In the genomic region with DNA sequence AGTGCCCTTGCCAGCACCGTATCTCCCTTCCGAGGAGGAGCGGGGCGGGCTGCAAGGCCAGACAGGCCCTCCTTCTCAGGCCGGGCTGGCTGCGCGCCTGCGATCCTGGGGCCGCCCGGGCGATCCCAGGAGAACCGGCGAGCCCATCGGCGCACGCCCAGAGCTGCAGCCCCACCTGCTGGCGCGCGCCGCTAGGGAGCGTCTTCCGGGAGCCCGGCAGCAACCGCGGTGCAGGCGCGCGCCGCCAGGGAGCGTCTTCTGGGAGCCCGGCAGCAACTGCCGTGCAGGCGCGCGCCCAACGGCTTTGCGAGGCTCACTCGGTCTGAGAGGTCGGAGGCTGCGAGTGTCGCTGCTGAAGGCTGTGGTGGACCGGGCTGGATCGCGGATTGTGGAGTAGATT, we compare ENCODE assay signal across 8 cellular contexts.
DNase-seq lines count a peak whose midpoint lies in the region; ATAC-seq and TF ChIP-seq lines count a peak whose summit lies in the region.
"Not testable (repeated sequence)": the region's sequence is repeated elsewhere in the genome, so short reads cannot be mapped to it uniquely, and the experiment has no call there.

No MANE protein-coding gene starts in this region.

- TF ChIP-seq CTCF in astrocyte of the cerebellum (IDR thresholded peaks at IDR 0.05; ENCODE audit: low read depth, low read length, missing control alignments) (peak; percentile 11), tibial artery (IDR thresholded peaks at IDR 0.05) (peak in 1 of 2 experiments; percentile 42)

- not testable (repeated sequence) for H3K27ac Mint-ChIP-seq in activated CD4-positive, alpha-beta T cell treated with anti-CD3 and anti-CD28 coated beads, Interleukin-2, amount 10 ng/mL, durations not matched to agents 7 days and 5 days

- H3K9me3 ChIP-seq in right cardiac atrium (ENCODE audit: control insufficient read depth, low read length); tibial artery: not testable (repeated sequence)

- H3K4me1 Mint-ChIP-seq in activated CD4-positive, alpha-beta T cell treated with anti-CD3 and anti-CD28 coated beads, Interleukin-2, amount 10 ng/mL, durations not matched to agents 7 days and 5 days: not testable (repeated sequence)

- not testable (repeated sequence) for H3K27me3 Mint-ChIP-seq in activated CD4-positive, alpha-beta T cell treated with anti-CD3 and anti-CD28 coated beads, Interleukin-2, amount 10 ng/mL, durations not matched to agents 7 days and 5 days

- under 1% methylated on average over 21 of the region's 44 CpGs for WGBS in right cardiac atrium

- H3K36me3 ChIP-seq in tibial artery: not testable (repeated sequence)

- not testable (repeated sequence) for H3K4me1 ChIP-seq in right cardiac atrium (ENCODE audit: control insufficient read depth, insufficient read depth, low read length); tibial artery

- CTCF ChIA-PET in activated CD4-positive, alpha-beta T cell treated with anti-CD3 and anti-CD28 coated beads, Interleukin-2, amount 10 ng/mL, durations not matched to agents 7 days and 5 days (lab: Charles Lee): not testable (repeated sequence)

- H3K36me3 Mint-ChIP-seq in activated CD4-positive, alpha-beta T cell treated with anti-CD3 and anti-CD28 coated beads, Interleukin-2, amount 10 ng/mL, durations not matched to agents 7 days and 5 days (ENCODE audit: low read depth): not testable (repeated sequence)

- not testable (repeated sequence) for H3K4me3 Mint-ChIP-seq in activated CD4-positive, alpha-beta T cell treated with anti-CD3 and anti-CD28 coated beads, Interleukin-2, amount 10 ng/mL, durations not matched to agents 7 days and 5 days

- H3K4me3 ChIP-seq in astrocyte of the cerebellum (ENCODE audit: low read depth, low read length): not testable (repeated sequence)
- H3K4me3 ChIP-seq in right cardiac atrium (ENCODE audit: low read length): peak overlapping the region; percentile 29
- peak overlapping the region in 1 of 2 donors; percentile 38 for H3K4me3 ChIP-seq in tibial artery

- H3K27me3 ChIP-seq in right cardiac atrium (ENCODE audit: control insufficient read depth, insufficient read depth); tibial artery: not testable (repeated sequence)

- DNase-seq in activated CD4-positive, alpha-beta T cell treated with anti-CD3 and anti-CD28 coated beads, Interleukin-2, amount 10 ng/mL, durations not matched to agents 7 days and 5 days: peak; percentile 59
- DNase-seq in astrocyte of the cerebellum (ENCODE audit: low read depth): not testable (repeated sequence)
- DNase-seq in right cardiac atrium (peak; percentile 86 to 95 (median 89)), tibial artery (peak; percentile 58 to 87)
- DNase-seq in stimulated activated CD4-positive, alpha-beta T cell treated with anti-CD3 and anti-CD28 coated beads, Interleukin-12 subunit alpha, Interleukin-12 subunit beta, amount 100 ng/mL, for 24 hours (ENCODE audit: low read depth in 2 of 2): peak; percentile 66 to 74

- intact Hi-C loops in right cardiac atrium (cut with DNase I); tibial artery (cut with DNase I; ENCODE audit: low total_unique reads): not testable (repeated sequence)

- POLR2A ChIA-PET in activated CD4-positive, alpha-beta T cell treated with anti-CD3 and anti-CD28 coated beads, Interleukin-2, amount 10 ng/mL, durations not matched to agents 7 days and 5 days (lab: Charles Lee): not testable (repeated sequence)

- ATAC-seq in GM18499 (IDR thresholded peaks at IDR 0.05; ENCODE audit: insufficient read depth, unreplicated experiment): peak; percentile 94
- ATAC-seq in GM21786 (IDR thresholded peaks at IDR 0.05; ENCODE audit: unreplicated experiment): peak; percentile 100
- ATAC-seq in HG03439 (IDR thresholded peaks at IDR 0.05; ENCODE audit: unreplicated experiment): peak; percentile 96
- peak; percentile 96 to 100 for ATAC-seq in right cardiac atrium

- not testable (repeated sequence) for H3K9me3 Mint-ChIP-seq in activated CD4-positive, alpha-beta T cell treated with anti-CD3 and anti-CD28 coated beads, Interleukin-2, amount 10 ng/mL, durations not matched to agents 7 days and 5 days

- in situ Hi-C loops in astrocyte of the cerebellum (cut with HindIII; ENCODE audit: low sequenced_read_pairs): not testable (repeated sequence)

- H3K27ac ChIP-seq in right cardiac atrium (ENCODE audit: low read length); tibial artery: not testable (repeated sequence)
